ENCODE assay signal across 8 cellular contexts in the genomic region with DNA sequence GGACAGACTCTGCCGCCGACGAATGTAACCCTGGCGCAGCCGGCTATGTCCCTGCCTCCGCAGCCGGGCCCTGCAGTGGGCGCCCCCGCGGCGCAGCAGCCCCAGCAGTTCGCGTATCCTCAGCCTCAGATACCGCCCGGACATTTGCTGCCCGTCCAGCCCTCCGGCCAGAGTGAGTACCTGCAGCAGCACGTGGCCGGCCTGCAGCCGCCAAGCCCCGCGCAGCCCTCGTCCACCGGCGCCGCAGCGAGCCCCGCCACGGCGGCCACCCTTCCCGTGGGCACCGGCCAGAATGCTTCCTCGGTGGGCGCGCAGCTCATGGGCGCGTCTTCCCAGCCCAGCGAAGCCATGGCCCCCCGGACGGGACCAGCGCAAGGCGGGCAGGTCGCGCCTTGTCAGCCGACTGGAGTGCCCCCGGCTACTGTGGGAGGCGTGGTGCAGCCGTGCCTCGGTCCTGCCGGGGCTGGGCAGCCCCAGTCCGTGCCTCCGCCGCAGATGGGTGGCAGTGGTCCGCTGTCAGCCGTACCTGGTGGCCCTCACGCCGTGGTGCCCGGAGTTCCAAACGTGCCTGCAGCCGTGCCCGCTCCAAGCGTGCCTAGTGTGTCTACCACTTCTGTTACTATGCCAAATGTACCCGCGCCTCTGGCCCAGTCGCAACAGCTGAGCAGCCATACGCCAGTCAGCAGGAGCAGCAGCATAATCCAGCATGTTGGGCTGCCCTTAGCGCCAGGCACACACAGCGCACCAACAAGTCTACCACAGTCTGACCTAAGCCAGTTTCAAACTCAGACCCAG. TPM values are rescaled to one million over a fixed set of nuclear protein-coding genes. Genes with fewer than 3 reads are reported as not detected.
DNase-seq lines count a peak whose midpoint lies in the region; TF ChIP-seq lines count a peak whose summit lies in the region.

No MANE protein-coding gene starts in this region.

- H3K79me1 ChIP-seq in neuronal stem cell (ENCODE audit: low read depth, low read length): peaks cover 11% of the 10 kb centered on the region

- H4K20me1 ChIP-seq in BLaER1 (peaks cover 68% of the 10 kb centered on the region), GM23248 (ENCODE audit: insufficient read depth) (peaks cover 33% of the 10 kb centered on the region), PC-9 (ENCODE audit: insufficient read depth) (peaks cover 58% of the 10 kb centered on the region)

- in situ Hi-C loops in GM23248 (cut with MboI): loop anchor here (10.0 kb wide), 1 partner anchor 186 kb away; no protein-coding TSS in a partner anchor

- H3K27ac Mint-ChIP-seq in activated naive CD4-positive, alpha-beta T cell treated with anti-CD3 and anti-CD28 coated beads, Interleukin-2, amount 10 ng/mL, durations not matched to agents 7 days and 5 days: peak overlapping the region; percentile 68

- CTCF ChIA-PET in PC-9 (lab: Charles Lee): interaction anchor here (1.0 to 2.5 kb wide), 2 partner anchors 47 to 85 kb away, joined by 3 to 10 read pairs; no protein-coding TSS in a partner anchor
- CTCF ChIA-PET in activated naive CD4-positive, alpha-beta T cell treated with anti-CD3 and anti-CD28 coated beads, Interleukin-2, amount 10 ng/mL, durations not matched to agents 7 days and 5 days (lab: Charles Lee): interaction anchor here (1.0 to 2.6 kb wide), 6 partner anchors 9 to 135 kb away, joined by 3 to 12 read pairs (median 4); no protein-coding TSS in a partner anchor

- TF ChIP-seq CTCF in PC-9 (conservative IDR thresholded peaks at IDR 0.05): 0 out of 2 replicates have a peak, but pooled peaks have one; percentile 20

- no peaks in the 10 kb centered on the region for H3K27me3 ChIP-seq in BLaER1
- H3K27me3 ChIP-seq in GM23248 (replicated peaks; ENCODE audit: insufficient read depth): no peaks in the 10 kb centered on the region
- H3K27me3 ChIP-seq in PC-9 (ENCODE audit: insufficient read depth, low read depth): no peaks in the 10 kb centered on the region
- no peaks in the 10 kb centered on the region for H3K27me3 ChIP-seq in neuronal stem cell (ENCODE audit: control insufficient read depth in 3 of 3, insufficient read depth in 3 of 3, low read depth in 1 of 3, low read length in 3 of 3)

- H3K27ac ChIP-seq in BLaER1 (peak overlapping the region; percentile 96), GM23248 (peak overlapping the region; percentile 99), PC-9 (0 out of 2 replicates have a peak overlapping the region, but pooled peaks have one; percentile 97), neuronal stem cell (replicated peaks; ENCODE audit: low read length) (no peak overlapping the region)

- H3K9me3 Mint-ChIP-seq in activated naive CD4-positive, alpha-beta T cell treated with anti-CD3 and anti-CD28 coated beads, Interleukin-2, amount 10 ng/mL, durations not matched to agents 7 days and 5 days: no peaks in the 10 kb centered on the region

- H3K14ac ChIP-seq in neuronal stem cell (ENCODE audit: low read length): peak overlapping the region; percentile 97

- H3F3A ChIP-seq in GM23248 (ENCODE audit: insufficient read depth) (peaks cover 62% of the 10 kb centered on the region), PC-9 (ENCODE audit: insufficient read depth, low read depth) (peaks cover 30% of the 10 kb centered on the region)

- peak overlapping the region; percentile 83 for H2AK5ac ChIP-seq in neuronal stem cell (ENCODE audit: low read depth, low read length)

- H2BK120ac ChIP-seq in neuronal stem cell (ENCODE audit: low read depth, low read length): peak overlapping the region; percentile 94

- no peak overlapping the region for H2AFZ ChIP-seq in GM23248
- H2AFZ ChIP-seq in PC-9: no peak overlapping the region
- no peak overlapping the region for H2AFZ ChIP-seq in neuronal stem cell (ENCODE audit: low read length)

- H3K9ac ChIP-seq in BLaER1: peak overlapping the region; percentile 93
- H3K9ac ChIP-seq in GM23248: peak overlapping the region; percentile 95
- peak overlapping the region; percentile 99 for H3K9ac ChIP-seq in neuronal stem cell (ENCODE audit: low read depth, low read length, poor library complexity)

- no peaks in the 10 kb centered on the region for H3K9me2 ChIP-seq in GM23248 (ENCODE audit: insufficient read depth)
- H3K9me2 ChIP-seq in PC-9 (ENCODE audit: insufficient read depth): no peaks in the 10 kb centered on the region; the same call in 1 of the 2 replicates

- H3K4me1 Mint-ChIP-seq in activated naive CD4-positive, alpha-beta T cell treated with anti-CD3 and anti-CD28 coated beads, Interleukin-2, amount 10 ng/mL, durations not matched to agents 7 days and 5 days: peaks cover 54% of the 10 kb centered on the region

- peak overlapping the region; percentile 85 for H3K18ac ChIP-seq in neuronal stem cell (ENCODE audit: low read length)

- H3K4me1 ChIP-seq in BLaER1 (peaks cover 50% of the 10 kb centered on the region), GM23248 (ENCODE audit: insufficient read depth) (peaks cover 32% of the 10 kb centered on the region), PC-9 (replicated peaks; ENCODE audit: insufficient read depth) (peaks cover 37% of the 10 kb centered on the region), neuronal stem cell (ENCODE audit: control insufficient read depth in 2 of 2, insufficient read depth in 1 of 2, low read depth in 1 of 2, low read length in 2 of 2) (peaks cover 0 to 28% of the 10 kb centered on the region in 2 donors)

- intact Hi-C loops in PC-9 (cut with micrococcal nuclease; ENCODE audit: unreplicated experiment): loop anchor here (1.0 to 10.0 kb wide), 5 partner anchors 59 to 476 kb away; no protein-coding TSS in a partner anchor

- peak overlapping the region; percentile 89 for H3K4me3 Mint-ChIP-seq in activated naive CD4-positive, alpha-beta T cell treated with anti-CD3 and anti-CD28 coated beads, Interleukin-2, amount 10 ng/mL, durations not matched to agents 7 days and 5 days

- POLR2A ChIA-PET in PC-9 (lab: Charles Lee; ENCODE audit: unreplicated experiment): interaction anchor here (0.7 to 1.2 kb wide), 4 partner anchors 59 to 177 kb away, joined by 3 to 5 read pairs (median 4); no protein-coding TSS in a partner anchor

- no peak overlapping the region for H2BK15ac ChIP-seq in neuronal stem cell (ENCODE audit: low read length)

- peaks cover 9% of the 10 kb centered on the region for H3K27me3 Mint-ChIP-seq in activated naive CD4-positive, alpha-beta T cell treated with anti-CD3 and anti-CD28 coated beads, Interleukin-2, amount 10 ng/mL, durations not matched to agents 7 days and 5 days

- peak overlapping the region; percentile 95 for H3K23ac ChIP-seq in neuronal stem cell (ENCODE audit: low read depth, low read length, poor library complexity)

- H3K9me3 ChIP-seq in BLaER1 (no peaks in the 10 kb centered on the region), GM23248 (ENCODE audit: low read depth) (no peaks in the 10 kb centered on the region), PC-9 (ENCODE audit: insufficient read depth, low read depth) (no peaks in the 10 kb centered on the region), neuronal stem cell (replicated peaks in 1 of 2; ENCODE audit: control insufficient read depth in 2 of 2, insufficient read depth in 1 of 2, low read depth in 1 of 2, low read length in 2 of 2) (no peaks in the 10 kb centered on the region)

- H3K4me2 ChIP-seq in BLaER1: peak overlapping the region; percentile 95
- peak overlapping the region; percentile 99 for H3K4me2 ChIP-seq in GM23248 (ENCODE audit: unreplicated experiment)
- peak overlapping the region; percentile 81 for H3K4me2 ChIP-seq in PC-9
- H3K4me2 ChIP-seq in neuronal stem cell (ENCODE audit: insufficient read depth, low read length, poor library complexity, severe bottlenecking): peak overlapping the region; percentile 97

- H3K36me3 ChIP-seq in BLaER1 (peaks cover 3% of the 10 kb centered on the region), GM23248 (ENCODE audit: low read depth) (peaks cover 25% of the 10 kb centered on the region), PC-9 (ENCODE audit: low read depth) (peaks cover 18% of the 10 kb centered on the region), neuronal stem cell (replicated peaks in 1 of 2; ENCODE audit: control insufficient read depth in 2 of 2, insufficient read depth in 2 of 2, low read length in 2 of 2) (peaks cover 0 to 34% of the 10 kb centered on the region in 2 donors)

- peak; percentile 61 for DNase-seq in GM23248
- peak in 1 of 2 experiments; percentile 24 for DNase-seq in PC-9
- DNase-seq in activated naive CD4-positive, alpha-beta T cell treated with anti-CD3 and anti-CD28 coated beads, Interleukin-2, amount 10 ng/mL, durations not matched to agents 7 days and 5 days: peak; percentile 55
- peak; percentile 29 for DNase-seq in germinal center (ENCODE audit: low spot score)
- DNase-seq in neuronal stem cell (ENCODE audit: low spot score): no peak
- no peak for DNase-seq in epidermal melanocyte (ENCODE audit: insufficient read length, low spot score)
- no peak for DNase-seq in GM19240 (ENCODE audit: insufficient read length, low spot score)

- H4K8ac ChIP-seq in neuronal stem cell (ENCODE audit: low read depth, low read length): no peak overlapping the region

- peaks cover 34% of the 10 kb centered on the region for H3K36me3 Mint-ChIP-seq in activated naive CD4-positive, alpha-beta T cell treated with anti-CD3 and anti-CD28 coated beads, Interleukin-2, amount 10 ng/mL, durations not matched to agents 7 days and 5 days

- no peak overlapping the region for H2BK5ac ChIP-seq in neuronal stem cell (ENCODE audit: low read length)

- peak overlapping the region; percentile 66 for H3K4ac ChIP-seq in neuronal stem cell (ENCODE audit: low read length)

- no peak overlapping the region for H4K91ac ChIP-seq in neuronal stem cell (ENCODE audit: low read depth, low read length, poor library complexity)

- BruUV-seq in PC-9 (replicated peaks; lab: Mats Ljungman, UMichigan): no TSS peak

- peak overlapping the region; percentile 82 for H3K4me3 ChIP-seq in BLaER1
- peak overlapping the region; percentile 81 for H3K4me3 ChIP-seq in GM23248
- peak overlapping the region; percentile 69 for H3K4me3 ChIP-seq in PC-9
- peak overlapping the region; percentile 93 to 96 for H3K4me3 ChIP-seq in neuronal stem cell (ENCODE audit: low read length in 2 of 2)

- peak overlapping the region; percentile 41 for H2BK12ac ChIP-seq in neuronal stem cell (ENCODE audit: low read length)

- peaks cover 82% of the 10 kb centered on the region for H3K79me2 ChIP-seq in GM23248 (ENCODE audit: insufficient read depth)
- peaks cover 79% of the 10 kb centered on the region for H3K79me2 ChIP-seq in PC-9 (ENCODE audit: low read depth)

- 0 to 1% methylated on average over 45 to 65 of the region's 68 CpGs for WGBS in GM23248 (ENCODE audit: low coverage in 1 of 2, low lambda C conversion rate in 2 of 2, missing lambda C conversion rate in 2 of 2), 2 experiments
- no CpG with 5 or more reads among the region's 68 CpGs for WGBS in neuronal stem cell (ENCODE audit: extremely low coverage in 2 of 2, insufficient read length in 2 of 2, insufficient replicate concordance in 1 of 2), 2 donors

RNA-seq across cellular contexts. Expression of gene TSC22D2, which starts 2.4 kb away (rescaled TPM):
- 9.1 and 11.5 TPM in 2 replicates for total RNA-seq in GM23248 (2014; rRNA removed; shearing (Covaris generic))
- 27.3 and 27.5 TPM in 2 replicates for polyA plus RNA-seq in GM23248 (2016; fragmentation: Nextera tagmentation; extraction: Ambion mirVana)
- total RNA-seq in PC-9 (2021): 20.5 and 32.0 TPM in 2 replicates
- 22.0 TPM for polyA plus RNA-seq in neuronal stem cell (2013, experiment 1 of 2)
- polyA plus RNA-seq in neuronal stem cell (2013, experiment 2 of 2): 22.2 TPM

Comparison
In these comparisons a context has a peak if more than half of its experiments do, and no peak if none do; other contexts are left out.
1. DNase-seq: peak in GM23248 (single experiment), activated naive CD4-positive, alpha-beta T cell treated with anti-CD3 and anti-CD28 coated beads, Interleukin-2, amount 10 ng/mL, durations not matched to agents 7 days and 5 days (single experiment) and germinal center (single experiment); none in neuronal stem cell (single experiment), epidermal melanocyte (single experiment) and GM19240 (single experiment).
2. Peak in every context shown above with its lines, with median percentiles within 50 percentile points of each other: H3K4me2 ChIP-seq, H3K4me3 ChIP-seq and H3K9ac ChIP-seq.